Comparison of ENCODE assay signal across 29 cellular contexts in the genomic region with DNA sequence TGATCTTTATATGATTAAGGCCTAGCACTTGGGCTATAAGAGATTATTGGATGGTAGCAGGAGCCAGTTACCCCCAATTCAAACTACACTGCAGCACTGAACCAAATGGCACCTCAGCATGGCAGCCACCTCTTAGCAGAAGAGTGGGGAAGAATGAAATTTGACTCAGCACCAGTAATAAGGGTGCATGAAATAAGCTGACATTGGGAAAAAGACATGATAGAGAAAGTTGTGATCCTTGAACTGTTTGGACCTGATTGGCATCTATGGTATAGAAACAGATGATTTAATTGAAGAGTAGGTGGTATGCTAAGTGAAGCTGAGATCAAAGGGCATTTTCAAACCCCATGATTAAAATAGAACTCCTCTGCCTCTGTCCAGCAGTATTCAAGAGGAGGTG.
"Had no signal": no experiment of that assay in that cellular context is flagged by ENCODE, and none has a peak within 500 bp of the region (broad histone marks: within the 10 kb centered on the region; RNA-seq: fewer than 3 reads in every experiment).

No MANE protein-coding gene starts in this region.

- H3K4me2 ChIP-seq: smooth muscle cell had no signal

- H3K4me3 ChIP-seq: pancreas, prostate gland, skin epidermis, smooth muscle cell, spleen, suprapubic skin, testis, tibial artery, transverse colon, upper lobe of left lung, vagina had no signal

- H3K4me1 ChIP-seq: pancreas, prostate gland, spleen, suprapubic skin, testis, tibial artery, transverse colon, upper lobe of left lung, vagina had no signal

- H3K27me3 ChIP-seq: neutrophil, pancreas, spleen, suprapubic skin, testis, tibial artery, transverse colon, upper lobe of left lung, vagina had no signal

- H3K27ac ChIP-seq: neutrophil, pancreas, prostate gland, skin epidermis, spleen, suprapubic skin, testis, tibial artery, transverse colon, upper lobe of left lung, vagina had no signal

- FAIRE-seq: pancreas, urothelium cell line had no signal

- H3K36me3 ChIP-seq: neutrophil, pancreas, prostate gland, spleen, suprapubic skin, tibial artery, transverse colon, upper lobe of left lung, vagina had no signal

- H3K9me3 ChIP-seq: neutrophil, pancreas, prostate gland, suprapubic skin, testis, tibial artery, transverse colon, upper lobe of left lung, vagina had no signal

- DNase-seq: naive thymus-derived CD8-positive, alpha-beta T cell; nephron progenitor cell; nucleus accumbens; pancreas; right cardiac atrium; spleen; stimulated activated CD4-positive, alpha-beta T cell treated with anti-CD3 and anti-CD28 coated beads, Interleukin-12 subunit alpha, Interleukin-12 subunit beta, amount 100 ng/mL, for 4 hours; stimulated activated CD4-positive, alpha-beta T cell treated with anti-CD3 and anti-CD28 coated beads, Interleukin-1b, Interleukin-23, amount 100 ng/mL, for 48 hours; stimulated activated CD4-positive, alpha-beta T cell treated with anti-CD3 and anti-CD28 coated beads, Interleukin-4, amount 100 ng/mL, for 1 hour; stimulated activated CD4-positive, alpha-beta T cell treated with anti-CD3 and anti-CD28 coated beads, Interleukin-4, amount 100 ng/mL, for 4 hours; stimulated activated CD8-positive, alpha-beta memory T cell treated with anti-CD3 and anti-CD28 coated beads, Interleukin-4, amount 100 ng/mL, for 48 hours; stimulated activated naive CD4-positive, alpha-beta T cell; stimulated activated naive CD8-positive, alpha-beta T cell treated with anti-CD3 and anti-CD28 coated beads, Interleukin-15, amount 100 ng/mL, for 72 hours; stimulated activated naive CD8-positive, alpha-beta T cell treated with anti-CD3 and anti-CD28 coated beads, Interleukin-15, Interleukin-2, amounts not matched to agents 100 U/mL and 50 U/mL, for 24 hours; substantia nigra; testis; tibial artery; transverse colon; upper lobe of left lung had no signal

- ATAC-seq: naive thymus-derived CD8-positive, alpha-beta T cell; natural killer cell treated with Interleukin-12 subunit alpha and Interleukin-12 subunit beta and Interleukin-15 and Interleukin-18, amount 100 ng/mL, for 72 hours; pancreas; right cardiac atrium; sciatic nerve; stimulated activated memory B cell treated with anti-CD40 and anti-IgM and Interleukin-4, amounts not matched to agents 10 μg/mL and 1 μg/mL and 100 μg/mL, for 72 hours; stimulated activated naive CD8-positive, alpha-beta T cell treated with anti-CD3 and anti-CD28 coated beads, Interleukin-15, amount 100 ng/mL, for 72 hours; stimulated activated naive CD8-positive, alpha-beta T cell treated with anti-CD3 and anti-CD28 coated beads, Interleukin-15, Interleukin-2, amounts not matched to agents 100 U/mL and 50 U/mL, for 24 hours had no signal
